Comparison of ENCODE assay signal across 22 cellular contexts in genomic region chr18:74228312-74228711, GRCh38.
"Had no signal": no experiment of that assay in that cellular context is flagged by ENCODE, and none has a peak within 500 bp of the region (broad histone marks: within the 10 kb centered on the region; RNA-seq: fewer than 3 reads in every experiment).

No MANE protein-coding gene starts in this region.

- H3K4me3 Mint-ChIP-seq: effector memory CD8-positive, alpha-beta T cell; natural killer cell; stimulated activated naive B cell treated with anti-CD40 and anti-IgM and Interleukin-4, amounts not matched to agents 10 μg/mL and 1 μg/mL and 100 μg/mL, for 72 hours; stimulated activated naive CD8-positive, alpha-beta T cell treated with anti-CD3 and anti-CD28 coated beads, Interleukin-15, Interleukin-2, amounts not matched to agents 100 ng/mL and 50 ng/mL, for 24 hours had no signal

- H3K27me3 ChIP-seq: gastrocnemius medialis, ovary, suprapubic skin, transverse colon had no signal

- H3K4me3 ChIP-seq: gastrocnemius medialis, left ventricle myocardium inferior, lower lobe of right lung, ovary, psoas muscle, skin epidermis, suprapubic skin, transverse colon had no signal

- H3K36me3 ChIP-seq: gastrocnemius medialis, left ventricle myocardium inferior, lower lobe of right lung, ovary, suprapubic skin, transverse colon had no signal

- ATAC-seq: effector memory CD8-positive, alpha-beta T cell; gastrocnemius medialis; lower lobe of right lung; natural killer cell; psoas muscle; right cardiac atrium; stimulated activated naive B cell treated with anti-CD40 and anti-IgM and Interleukin-4, amounts not matched to agents 10 μg/mL and 1 μg/mL and 100 μg/mL, for 72 hours had no signal

- FAIRE-seq: endometrium had no signal

- DNase-seq: cortex of kidney; effector memory CD8-positive, alpha-beta T cell; foreskin fibroblast; gastrocnemius medialis; head of caudate nucleus; left colon; left ventricle myocardium inferior; lower lobe of right lung; natural killer cell; occipital lobe; ovary; posterior cingulate gyrus; psoas muscle; right cardiac atrium; stimulated activated CD4-positive, alpha-beta T cell treated with anti-CD3 and anti-CD28 coated beads, Interleukin-15, amount 100 ng/mL, for 24 hours; stimulated activated CD4-positive, alpha-beta T cell treated with anti-CD3 and anti-CD28 coated beads, Interleukin-2, amount 100 ng/mL, for 48 hours; stimulated activated naive B cell treated with anti-CD40 and anti-IgM and Interleukin-4, amounts not matched to agents 10 μg/mL and 1 μg/mL and 100 μg/mL, for 72 hours; transverse colon had no signal

- H3K9me3 Mint-ChIP-seq: effector memory CD8-positive, alpha-beta T cell; natural killer cell; stimulated activated naive B cell treated with anti-CD40 and anti-IgM and Interleukin-4, amounts not matched to agents 10 μg/mL and 1 μg/mL and 100 μg/mL, for 72 hours; stimulated activated naive CD8-positive, alpha-beta T cell treated with anti-CD3 and anti-CD28 coated beads, Interleukin-15, Interleukin-2, amounts not matched to agents 100 ng/mL and 50 ng/mL, for 24 hours had no signal

- H3K27ac ChIP-seq: gastrocnemius medialis, left ventricle myocardium inferior, lower lobe of right lung, ovary, psoas muscle, skin epidermis, suprapubic skin, transverse colon had no signal

- H3K9me3 ChIP-seq: gastrocnemius medialis, left ventricle myocardium inferior, lower lobe of right lung, ovary, psoas muscle, suprapubic skin, transverse colon had no signal

- H3K36me3 Mint-ChIP-seq: natural killer cell; stimulated activated naive B cell treated with anti-CD40 and anti-IgM and Interleukin-4, amounts not matched to agents 10 μg/mL and 1 μg/mL and 100 μg/mL, for 72 hours had no signal

- H3K27ac Mint-ChIP-seq: effector memory CD8-positive, alpha-beta T cell; natural killer cell; stimulated activated naive CD8-positive, alpha-beta T cell treated with anti-CD3 and anti-CD28 coated beads, Interleukin-15, Interleukin-2, amounts not matched to agents 100 ng/mL and 50 ng/mL, for 24 hours had no signal

- H3K27me3 Mint-ChIP-seq: stimulated activated naive CD8-positive, alpha-beta T cell treated with anti-CD3 and anti-CD28 coated beads, Interleukin-15, Interleukin-2, amounts not matched to agents 100 ng/mL and 50 ng/mL, for 24 hours had no signal

- H3K4me1 ChIP-seq: gastrocnemius medialis, left ventricle myocardium inferior, psoas muscle had no signal

- H3K4me1 Mint-ChIP-seq: natural killer cell; stimulated activated naive B cell treated with anti-CD40 and anti-IgM and Interleukin-4, amounts not matched to agents 10 μg/mL and 1 μg/mL and 100 μg/mL, for 72 hours had no signal
